In genomic region chr10:72275351-72276012, GRCh38 we compare ENCODE assay signal across 8 cellular contexts. TPM values are rescaled to one million over a fixed set of nuclear protein-coding genes. Genes with fewer than 3 reads are reported as not detected.
DNase-seq lines count a peak whose midpoint lies in the region; ATAC-seq and TF ChIP-seq lines count a peak whose summit lies in the region.

No MANE protein-coding gene starts in this region.

- intact Hi-C loops in left lung (cut with DNase I): loop anchor here in 1 of 2 donors (10.0 kb wide), 1 partner anchor 59 kb away; no protein-coding TSS in a partner anchor

- H3K27ac ChIP-seq in angular gyrus (ENCODE audit: low read depth, low read length) (peak overlapping the region; percentile 95), left lung (peak overlapping the region; percentile 87 to 99), temporal lobe (ENCODE audit: low read depth, low read length) (peak overlapping the region; percentile 97)

- peaks cover 16 to 49% of the 10 kb centered on the region in 2 donors for H3K4me1 ChIP-seq in left lung

- TF ChIP-seq CTCF in left lung (IDR thresholded peaks at IDR 0.05): no peak

- H3K36me3 ChIP-seq in MG63 (peaks cover 27% of the 10 kb centered on the region), left lung (peaks cover 0 to 20% of the 10 kb centered on the region in 2 donors)

- DNase-seq in COLO668 (lab: John Stamatoyannopoulos, UW; ENCODE audit: unreplicated experiment): peak; percentile 38
- DNase-seq in MG63: peak; percentile 22
- DNase-seq in left lung: peak in 1 of 2 donors; percentile 72
- DNase-seq in NCI-H526 treated with DMSO at 0.1 percent for 48 hours (lab: John Stamatoyannopoulos, UW): no peak

- ATAC-seq in left lung (no peak), HG02938 (IDR thresholded peaks at IDR 0.05; ENCODE audit: unreplicated experiment) (no peak), HG02870 (IDR thresholded peaks at IDR 0.05; ENCODE audit: unreplicated experiment) (no peak)

- H3K9me3 ChIP-seq in MG63 (no peaks in the 10 kb centered on the region), left lung (no peaks in the 10 kb centered on the region)

- H3K4me3 ChIP-seq in MG63: peak overlapping the region; percentile 90
- H3K4me3 ChIP-seq in left lung: peak overlapping the region; percentile 83 to 96

- H3K27me3 ChIP-seq in MG63: no peaks in the 10 kb centered on the region
- no peaks in the 10 kb centered on the region for H3K27me3 ChIP-seq in left lung

RNA-seq across cellular contexts. Expression of gene DDIT4, which starts 1.8 kb away (rescaled TPM):
- total RNA-seq in MG63 (2014; rRNA removed; shearing (Covaris generic); ENCODE audit: low replicate concordance): 260 and 266 TPM in 2 replicates
- total RNA-seq in left lung (10 to 100 TPM; 40.7 to 73.8 TPM), temporal lobe (20.4 TPM)

RNA-seq across cellular contexts. Expression of gene ASCC1, which starts 59.4 kb away (rescaled TPM):
- 12.6 and 28.1 TPM in 2 replicates for total RNA-seq in MG63 (2014; rRNA removed; shearing (Covaris generic); ENCODE audit: low replicate concordance)
- total RNA-seq in left lung (10 to 100 TPM; 27.0 to 29.8 TPM), temporal lobe (35.9 TPM)

RNA-seq across cellular contexts. Expression of gene ANAPC16, which starts 59.7 kb away (rescaled TPM):
- total RNA-seq in MG63 (2014; rRNA removed; shearing (Covaris generic); ENCODE audit: low replicate concordance): 61.1 and 141 TPM in 2 replicates
- 10 to 100 TPM; 86.0 to 97.0 TPM for total RNA-seq in left lung
- total RNA-seq in temporal lobe: 17.0 TPM
